ENCODE assay signal across 20 cellular contexts in the genomic region with DNA sequence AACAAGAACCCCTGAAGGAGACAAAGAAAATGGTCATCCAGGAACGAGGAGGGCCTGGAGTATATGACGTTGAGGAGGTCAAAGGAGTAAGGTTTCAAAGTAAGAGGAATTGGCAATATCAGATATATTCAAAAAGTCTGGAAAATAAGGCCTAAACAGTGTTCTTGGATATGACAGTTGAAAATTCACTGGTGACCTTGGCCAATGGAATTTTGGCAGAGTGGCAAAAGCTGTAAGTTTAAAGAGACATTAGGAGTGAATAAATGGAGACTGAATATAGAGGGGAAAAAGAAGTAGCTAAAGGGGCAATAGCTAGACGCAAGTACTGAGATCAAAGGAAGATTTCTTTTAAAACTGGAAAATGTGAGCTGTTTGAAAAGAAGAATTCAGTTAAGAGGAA. TPM values are rescaled to one million over a fixed set of nuclear protein-coding genes. Genes with fewer than 3 reads are reported as not detected.
A peak's percentile ranks its signal among the peaks of the same experiment; 100 is the strongest.
DNase-seq lines count a peak whose midpoint lies in the region; TF ChIP-seq lines count a peak whose summit lies in the region.
"Had no signal": no experiment of that assay in that cellular context is flagged by ENCODE, and none has a peak within 500 bp of the region (broad histone marks: within the 10 kb centered on the region; RNA-seq: fewer than 3 reads in every experiment).

No MANE protein-coding gene starts in this region.

- peaks cover 9% of the 10 kb centered on the region for H3K4me1 Mint-ChIP-seq in Caco-2 (ENCODE audit: low read depth, unreplicated experiment)
- H3K4me1 Mint-ChIP-seq in HFFc6 (ENCODE audit: low read depth), result peaks cover 56% of the 10 kb centered on the region

- TF ChIP-seq CTCF in Caco-2 (IDR thresholded peaks at IDR 0.05; ENCODE audit: insufficient read depth in 1 of 2, low read depth in 1 of 2, low read length in 1 of 2, severe bottlenecking in 1 of 2, unreplicated experiment in 1 of 2), result no peak
- no peak for TF ChIP-seq CTCF in HFFc6 (IDR thresholded peaks at IDR 0.05)
- TF ChIP-seq CTCF in choroid plexus epithelial cell (conservative IDR thresholded peaks at IDR 0.05; ENCODE audit: low read depth, low read length), result no peak

- H3K27ac ChIP-seq in subcutaneous abdominal adipose tissue (ENCODE audit: low read depth, low read length), result peak overlapping the region; percentile 78
- H3K27ac ChIP-seq: SK-N-MC had no signal

- no peak overlapping the region for H3K4me3 Mint-ChIP-seq in Caco-2 (ENCODE audit: unreplicated experiment)
- H3K4me3 Mint-ChIP-seq in HFFc6, result no peak overlapping the region
- H3K4me3 Mint-ChIP-seq: H9 had no signal

- H3K27me3 Mint-ChIP-seq in Caco-2 (ENCODE audit: insufficient read depth, unreplicated experiment) (no peaks in the 10 kb centered on the region), HFFc6 (ENCODE audit: insufficient read depth) (peaks cover 4% of the 10 kb centered on the region; the same call in 1 of the 2 replicates)

- POLR2A ChIA-PET in Caco-2 (lab: Charles Lee), result no interaction called here

- H3K4me1 ChIP-seq in Caco-2, result peaks cover 14% of the 10 kb centered on the region; the same call in 1 of the 2 replicates
- peaks cover 0 to 32% (median 19%) of the 10 kb centered on the region in 5 donors for H3K4me1 ChIP-seq in subcutaneous abdominal adipose tissue (ENCODE audit: control insufficient read depth in 5 of 5, insufficient read depth in 5 of 5, low read length in 5 of 5)

- no peaks in the 10 kb centered on the region for H3K9me3 Mint-ChIP-seq in Caco-2 (ENCODE audit: unreplicated experiment)
- H3K9me3 Mint-ChIP-seq in HFFc6, result no peaks in the 10 kb centered on the region
- H3K9me3 Mint-ChIP-seq: H9 had no signal

- no TSS peak for BruUV-seq in Caco-2 (replicated peaks; lab: Mats Ljungman, UMichigan)

- peaks cover 6% of the 10 kb centered on the region for H3K36me3 Mint-ChIP-seq in Caco-2 (ENCODE audit: insufficient read depth, unreplicated experiment)
- 0 out of 2 replicates have a peak, but pooled peaks cover 5% of the 10 kb centered on the region for H3K36me3 Mint-ChIP-seq in HFFc6 (ENCODE audit: low read depth)

- H3K9me3 ChIP-seq in Caco-2 (no peaks in the 10 kb centered on the region), subcutaneous abdominal adipose tissue (ENCODE audit: control insufficient read depth in 5 of 5, low read length in 5 of 5) (no peaks in the 10 kb centered on the region)

- no peak overlapping the region for H3K4me3 ChIP-seq in Caco-2 (ENCODE audit: low read depth, low read length)
- H3K4me3 ChIP-seq in choroid plexus epithelial cell (ENCODE audit: low read depth, low read length), result no peak overlapping the region
- H3K4me3 ChIP-seq in subcutaneous abdominal adipose tissue (ENCODE audit: low read depth in 1 of 5, low read length in 5 of 5), result no peak overlapping the region
- H3K4me3 ChIP-seq: K562, SK-N-MC had no signal

- CTCF ChIA-PET in Caco-2 (lab: Charles Lee), result interaction anchor here (1.1 kb wide), 1 partner anchor 72 kb away, joined by 3 read pairs; no protein-coding TSS in a partner anchor

- peak overlapping the region in 1 of 5 donors; percentile 73 for H3K9ac ChIP-seq in subcutaneous abdominal adipose tissue (ENCODE audit: low read length in 5 of 5)

- DNase-seq in Caco-2, result no peak
- no peak for DNase-seq in HFFc6
- peak; percentile 7 for DNase-seq in choroid plexus epithelial cell (ENCODE audit: low read depth)
- DNase-seq in stimulated activated CD4-positive, alpha-beta T cell treated with anti-CD3 and anti-CD28 coated beads, Interleukin-4, amount 100 ng/mL, for 1 hour, result no peak
- DNase-seq in NCI-H2227 treated with DMSO at 0.1 percent for 48 hours (lab: John Stamatoyannopoulos, UW), result no peak
- DNase-seq in NCI-H748 treated with DMSO at 0.1 percent for 48 hours (lab: John Stamatoyannopoulos, UW), result no peak
- DNase-seq: ACHN, C1 segment of cervical spinal cord, DMS79, H9, NCI-H1105, NCI-H1694, NCI-H2081 treated with DMSO at 0.1 percent for 48 hours, NCI-H510A treated with DMSO at 0.1 percent for 48 hours, NCI-H82, OCI-M1, SHP77 had no signal

- H3K36me3 ChIP-seq in Caco-2 (ENCODE audit: control insufficient read depth, insufficient read depth, low read length), result no peaks in the 10 kb centered on the region
- no peaks in the 10 kb centered on the region for H3K36me3 ChIP-seq in subcutaneous abdominal adipose tissue (ENCODE audit: control insufficient read depth in 5 of 5, insufficient read depth in 5 of 5, low read length in 5 of 5)

- H3K27me3 ChIP-seq in Caco-2 (replicated peaks; ENCODE audit: control insufficient read depth, insufficient read depth, low read length) (no peaks in the 10 kb centered on the region), subcutaneous abdominal adipose tissue (ENCODE audit: control insufficient read depth in 5 of 5, insufficient read depth in 4 of 5, low read length in 5 of 5) (no peaks in the 10 kb centered on the region)

- H3K27ac Mint-ChIP-seq in Caco-2 (ENCODE audit: unreplicated experiment) (peak overlapping the region; percentile 23), HFFc6 (peak overlapping the region; percentile 84)
- H3K27ac Mint-ChIP-seq: H9 had no signal

- intact Hi-C loops in Caco-2 (cut with micrococcal nuclease; ENCODE audit: unreplicated experiment), result no loop called here

RNA-seq across cellular contexts. Expression of a gene that starts 4.1 kb away (rescaled TPM):
- total RNA-seq in Caco-2 (2022), result 170 and 181 TPM in 2 replicates
- total RNA-seq in HFFc6 (2021; fragmentation: NEBNext Ultra II Directional; extraction: Animal tissue kit (Norgen Biotek cat#: 25700)), result 100 to 1,000 TPM; 749 to 847 (median 825) TPM
